In genomic region chrX:139932077-139932900, GRCh38 we compare ENCODE assay signal across 8 cellular contexts. TPM values are rescaled to one million over a fixed set of nuclear protein-coding genes. Genes with fewer than 3 reads are reported as not detected.
DNase-seq lines count a peak whose midpoint lies in the region; ATAC-seq and TF ChIP-seq lines count a peak whose summit lies in the region.

No MANE protein-coding gene starts in this region.

- CTCF ChIA-PET in HCT116 (lab: Charles Lee): no interaction called here

- DNase-seq in HCT116 (ENCODE audit: low read depth, low spot score) (no peak), NAMALWA (ENCODE audit: low spot score) (peak; percentile 36), epithelial cell of esophagus (ENCODE audit: low read depth) (peak; percentile 36), mucosa of descending colon (peak; percentile 59 to 74 (median 73)), superior temporal gyrus (ENCODE audit: extremely low spot score) (no peak)
- peak; percentile 58 for DNase-seq in activated CD8-positive, alpha-beta memory T cell treated with anti-CD3 and anti-CD28 coated beads, Interleukin-2, amount 50 U/mL, for 48 hours
- peak in 1 of 2 donors; percentile 50 for DNase-seq in stimulated activated naive CD8-positive, alpha-beta T cell treated with anti-CD3 and anti-CD28 coated beads, Interleukin-15, amount 100 ng/mL, for 72 hours

- peak overlapping the region; percentile 95 to 97 for H3K27ac Mint-ChIP-seq in stimulated activated naive CD8-positive, alpha-beta T cell treated with anti-CD3 and anti-CD28 coated beads, Interleukin-15, amount 100 ng/mL, for 72 hours

- TF ChIP-seq CTCF in HCT116 (IDR thresholded peaks at IDR 0.05 in 2 of 3, conservative IDR thresholded peaks at IDR 0.05 in 1 of 3; ENCODE audit: borderline replicate concordance in 1 of 3, insufficient read depth in 1 of 3, low read depth in 2 of 3, low read length in 2 of 3): no peak
- TF ChIP-seq CTCF in epithelial cell of esophagus (IDR thresholded peaks at IDR 0.05; ENCODE audit: insufficient read depth, low read depth, low read length, missing control alignments): no peak
- TF ChIP-seq CTCF in mucosa of descending colon (IDR thresholded peaks at IDR 0.05): no peak

- peak overlapping the region; percentile 59 to 66 for H3K4me3 ChIP-seq in HCT116 (replicated peaks in 1 of 2; ENCODE audit: low read depth in 1 of 2, low read length in 2 of 2)
- H3K4me3 ChIP-seq in epithelial cell of esophagus (ENCODE audit: low read length): peak overlapping the region; percentile 61
- peak overlapping the region; percentile 75 for H3K4me3 ChIP-seq in mucosa of descending colon

- peaks cover 6 to 20% of the 10 kb centered on the region in 2 experiments for H3K4me1 ChIP-seq in HCT116 (ENCODE audit: control insufficient read depth in 1 of 2, insufficient read depth in 2 of 2, low read length in 2 of 2)
- H3K4me1 ChIP-seq in mucosa of descending colon (ENCODE audit: low read depth): no peaks in the 10 kb centered on the region

- H4K20me1 ChIP-seq in HCT116 (ENCODE audit: insufficient read depth): no peaks in the 10 kb centered on the region

- RAD21 ChIA-PET in HCT116 (lab: Charles Lee; ENCODE audit: low non-redundant PET in 1 of 2, low total read pairs in 2 of 2, uncharacterized antibody in 2 of 2, unreplicated experiment in 2 of 2): no interaction called here

- no peak overlapping the region for H2AFZ ChIP-seq in HCT116 (ENCODE audit: low read depth, low read length, poor library complexity, severe bottlenecking)

- peak; percentile 1 for TF ChIP-seq POLR2A in HCT116 (IDR thresholded peaks at IDR 0.05; ENCODE audit: borderline replicate concordance, extremely low read depth, insufficient read depth, insufficient read length)

- intact Hi-C loops in HCT116 (cut with micrococcal nuclease) (no loop called here), mucosa of descending colon (cut with DNase I, micrococcal nuclease) (no loop called here)

- H3K27me3 ChIP-seq in HCT116 (ENCODE audit: insufficient read depth, low read length): no peaks in the 10 kb centered on the region

- H3K9me2 ChIP-seq in HCT116 (ENCODE audit: insufficient read depth): no peaks in the 10 kb centered on the region

- H3K36me3 ChIP-seq in HCT116 (ENCODE audit: control insufficient read depth in 1 of 2, insufficient read depth in 2 of 2, low read length in 2 of 2) (no peaks in the 10 kb centered on the region), mucosa of descending colon (ENCODE audit: low read depth) (no peaks in the 10 kb centered on the region)

- H3K79me2 ChIP-seq in HCT116 (ENCODE audit: insufficient read depth, low read length): peaks cover 21% of the 10 kb centered on the region

- POLR2A ChIA-PET in HCT116 (lab: Charles Lee): no interaction called here

- H3K9me3 Mint-ChIP-seq in stimulated activated naive CD8-positive, alpha-beta T cell treated with anti-CD3 and anti-CD28 coated beads, Interleukin-15, amount 100 ng/mL, for 72 hours: no peaks in the 10 kb centered on the region

- peak overlapping the region; percentile 70 for H3K9ac ChIP-seq in HCT116 (ENCODE audit: low read length)

- BruUV-seq in HCT116 (replicated peaks; lab: Mats Ljungman, UMichigan): no TSS peak

- H3K4me3 Mint-ChIP-seq in stimulated activated naive CD8-positive, alpha-beta T cell treated with anti-CD3 and anti-CD28 coated beads, Interleukin-15, amount 100 ng/mL, for 72 hours: peak overlapping the region; percentile 85 to 88

- peak; percentile 52 for ATAC-seq in GM18498 (IDR thresholded peaks at IDR 0.05; ENCODE audit: unreplicated experiment)
- peak; percentile 62 for ATAC-seq in HCT116
- ATAC-seq in mucosa of descending colon: peak; percentile 60
- ATAC-seq in stimulated activated naive CD8-positive, alpha-beta T cell treated with anti-CD3 and anti-CD28 coated beads, Interleukin-15, amount 100 ng/mL, for 72 hours: peak; percentile 64

- no peaks in the 10 kb centered on the region for H3K27me3 Mint-ChIP-seq in stimulated activated naive CD8-positive, alpha-beta T cell treated with anti-CD3 and anti-CD28 coated beads, Interleukin-15, amount 100 ng/mL, for 72 hours

- no peaks in the 10 kb centered on the region for H3K9me3 ChIP-seq in HCT116 (ENCODE audit: control insufficient read depth in 1 of 2, insufficient read depth in 1 of 2, low read depth in 1 of 2, low read length in 2 of 2)
- no peaks in the 10 kb centered on the region for H3K9me3 ChIP-seq in mucosa of descending colon

- no peak for TF ChIP-seq RAD21 in HCT116 (IDR thresholded peaks at IDR 0.05; ENCODE audit: low read depth)

- peak overlapping the region; percentile 84 for H3K27ac ChIP-seq in HCT116 (ENCODE audit: low read depth, low read length)

- peaks cover 24% of the 10 kb centered on the region for H3K4me1 Mint-ChIP-seq in stimulated activated naive CD8-positive, alpha-beta T cell treated with anti-CD3 and anti-CD28 coated beads, Interleukin-15, amount 100 ng/mL, for 72 hours

- peak overlapping the region; percentile 80 for H3K4me2 ChIP-seq in HCT116 (ENCODE audit: low read length)

TF ChIP-seq in HCT116, 20 proteins besides CTCF, POLR2A, EP300 and RAD21:
- no peak for TF ChIP-seq ATF3 (IDR thresholded peaks at IDR 0.05)
- no peak for TF ChIP-seq EZH2 (IDR thresholded peaks at IDR 0.05)
- TF ChIP-seq SRF (IDR thresholded peaks at IDR 0.05; ENCODE audit: low read depth): no peak
- TF ChIP-seq SP1 (IDR thresholded peaks at IDR 0.05; ENCODE audit: low read depth): no peak
- TF ChIP-seq MAX (IDR thresholded peaks at IDR 0.05): no peak
- TF ChIP-seq ELF1 (IDR thresholded peaks at IDR 0.05; ENCODE audit: borderline replicate concordance, low read depth): no peak
- no peak for TF ChIP-seq JUND (IDR thresholded peaks at IDR 0.05)
- no peak for TF ChIP-seq CEBPB (IDR thresholded peaks at IDR 0.05; ENCODE audit: low read depth)
- TF ChIP-seq TCF7L2 (IDR thresholded peaks at IDR 0.05; ENCODE audit: borderline replicate concordance, extremely low read depth, insufficient read depth, insufficient read length): no peak
- no peak for TF ChIP-seq FOSL1 (IDR thresholded peaks at IDR 0.05; ENCODE audit: low read depth)
- peak; percentile 11; the same call in 1 of the 2 replicates for TF ChIP-seq POLR2AphosphoS5 (IDR thresholded peaks at IDR 0.05; ENCODE audit: low read depth, low read length)
- no peak for TF ChIP-seq EGR1 (IDR thresholded peaks at IDR 0.05; ENCODE audit: low read depth)
- TF ChIP-seq SIN3A (IDR thresholded peaks at IDR 0.05; ENCODE audit: low read depth): 0 out of 2 replicates have a peak, but pooled peaks have one; percentile 3
- TF ChIP-seq ZBTB33 (IDR thresholded peaks at IDR 0.05; ENCODE audit: extremely low read depth, insufficient replicate concordance, low read length): no peak
- peak; percentile 17; the same call in 1 of the 2 replicates for TF ChIP-seq ZFX (IDR thresholded peaks at IDR 0.05)
TF ChIP-seq in HCT116: peak in this region for 3.

RNA-seq across cellular contexts. Expression of gene ATP11C, which starts 0.6 kb away (rescaled TPM):
- total RNA-seq in HCT116 (2021; ENCODE audit: unreplicated experiment): 19.4 TPM
- 2.9 and 4.4 TPM in 2 replicates for polyA plus RNA-seq in HCT116 (2012)
- total RNA-seq in mucosa of descending colon: 10 to 100 TPM; 10.8 to 17.0 (median 13.1) TPM

RNA-seq across cellular contexts. Expression of gene CXorf66, which starts 33.0 kb away (rescaled TPM):
- total RNA-seq in HCT116 (2021; ENCODE audit: unreplicated experiment) (not detected), mucosa of descending colon (not detected)
- polyA plus RNA-seq in HCT116 (2012): not detected in 2 replicates

Comparison
In these comparisons a context has a peak if more than half of its experiments do, and no peak if none do; other contexts are left out.
1. DNase-seq: peak in NAMALWA (single experiment), activated CD8-positive, alpha-beta memory T cell treated with anti-CD3 and anti-CD28 coated beads, Interleukin-2, amount 50 U/mL, for 48 hours (single experiment), epithelial cell of esophagus (single experiment) and mucosa of descending colon (3 of 3); none in HCT116 (single experiment) and superior temporal gyrus (single experiment).
2. Peak in every context shown above with its lines, with median percentiles within 50 percentile points of each other: ATAC-seq and H3K4me3 ChIP-seq.